Comparison of ENCODE assay signal across 11 cellular contexts in genomic region chr10:3477683-3478082, GRCh38.
DNase-seq lines count a peak whose midpoint lies in the region; ATAC-seq and TF ChIP-seq lines count a peak whose summit lies in the region.
"Had no signal": no experiment of that assay in that cellular context is flagged by ENCODE, and none has a peak within 500 bp of the region (broad histone marks: within the 10 kb centered on the region; RNA-seq: fewer than 3 reads in every experiment).

No MANE protein-coding gene starts in this region.

- H3K4me3 ChIP-seq in RWPE2 (ENCODE audit: severe bottlenecking) (no peak overlapping the region), trophoblast cell (ENCODE audit: low read depth, low read length) (no peak overlapping the region), dorsolateral prefrontal cortex (no peak overlapping the region)
- H3K4me3 ChIP-seq: cardiac muscle cell had no signal

- no peak overlapping the region for H3K27ac ChIP-seq in RWPE2 (ENCODE audit: poor library complexity, severe bottlenecking)
- no peak overlapping the region for H3K27ac ChIP-seq in trophoblast cell (ENCODE audit: low read depth, low read length)
- no peak overlapping the region for H3K27ac ChIP-seq in dorsolateral prefrontal cortex
- H3K27ac ChIP-seq: cardiac muscle cell had no signal

- peaks cover 5% of the 10 kb centered on the region for H3K79me1 ChIP-seq in trophoblast cell (ENCODE audit: low read length)

- no peak overlapping the region for H3K18ac ChIP-seq in trophoblast cell (ENCODE audit: low read length)

- no peak overlapping the region for H2BK5ac ChIP-seq in trophoblast cell (ENCODE audit: low read depth, low read length, poor library complexity)

- no peak overlapping the region for H3K23ac ChIP-seq in trophoblast cell (ENCODE audit: low read length)

- H2AK5ac ChIP-seq in trophoblast cell (ENCODE audit: low read length): no peak overlapping the region

- no peak overlapping the region for H3K14ac ChIP-seq in trophoblast cell (ENCODE audit: low read length)

- no peak overlapping the region for H2BK12ac ChIP-seq in trophoblast cell (ENCODE audit: low read length)

- intact Hi-C loops in cardiac septum (cut with DNase I) (no loop called here), dorsolateral prefrontal cortex (cut with DNase I) (no loop called here)

- H4K91ac ChIP-seq in trophoblast cell (ENCODE audit: low read depth, low read length): no peak overlapping the region

- no peak overlapping the region for H3K4me2 ChIP-seq in trophoblast cell (ENCODE audit: low read length)

- no peak overlapping the region for H4K12ac ChIP-seq in trophoblast cell (ENCODE audit: low read depth, low read length)

- peaks cover 19% of the 10 kb centered on the region for H3K4me1 ChIP-seq in RWPE2 (ENCODE audit: insufficient read depth, poor library complexity, severe bottlenecking)
- peaks cover 4 to 10% of the 10 kb centered on the region in 2 experiments for H3K4me1 ChIP-seq in trophoblast cell (ENCODE audit: control insufficient read depth in 1 of 2, insufficient read depth in 2 of 2, low read length in 2 of 2)

- no peaks in the 10 kb centered on the region for H3K36me3 ChIP-seq in RWPE2 (ENCODE audit: low read depth)
- no peaks in the 10 kb centered on the region for H3K36me3 ChIP-seq in trophoblast cell (ENCODE audit: control insufficient read depth in 1 of 2, insufficient read depth in 2 of 2, low read length in 2 of 2)
- H3K36me3 ChIP-seq: cardiac muscle cell had no signal

- no peak overlapping the region for H4K8ac ChIP-seq in trophoblast cell (ENCODE audit: low read depth, low read length)

- H3K79me2 ChIP-seq in trophoblast cell (ENCODE audit: control insufficient read depth, insufficient read depth, low read length, poor library complexity): no peaks in the 10 kb centered on the region

- WGBS in trophoblast cell (ENCODE audit: extremely low coverage, insufficient coverage, insufficient read length): no CpG with 5 or more reads among the region's 3 CpGs

- TF ChIP-seq CTCF in RWPE2 (IDR thresholded peaks at IDR 0.05; ENCODE audit: poor library complexity, severe bottlenecking) (no peak), dorsolateral prefrontal cortex (IDR thresholded peaks at IDR 0.05 in 54 of 56, conservative IDR thresholded peaks at IDR 0.05 in 2 of 56; ENCODE audit: low read depth in 1 of 56, partially characterized antibody in 56 of 56) (no peak)

- ATAC-seq in GM18858 (IDR thresholded peaks at IDR 0.05; ENCODE audit: unreplicated experiment): peak; percentile 69
- peak; percentile 60 for ATAC-seq in HG02571 (IDR thresholded peaks at IDR 0.05; ENCODE audit: unreplicated experiment)
- ATAC-seq in RWPE2 (ENCODE audit: low read depth): peak; percentile 73

- DNase-seq in RWPE2 (ENCODE audit: low spot score) (no peak), trophoblast cell (peak; percentile 73 to 95), cardiac septum (ENCODE audit: low spot score) (no peak), amygdala (lab: John Stamatoyannopoulos, UW) (no peak), dorsolateral prefrontal cortex (no peak), hepatic stellate cell (ENCODE audit: low spot score) (no peak)
- DNase-seq: KG1; stimulated activated CD4-positive, alpha-beta T cell treated with anti-CD3 and anti-CD28 coated beads, Interleukin-4, amount 100 ng/mL, for 1 hour had no signal

- no peak overlapping the region for H3K9ac ChIP-seq in trophoblast cell (ENCODE audit: low read length)

- no peak overlapping the region for H2BK120ac ChIP-seq in trophoblast cell (ENCODE audit: insufficient read depth, low read length, poor library complexity)

- H3K9me3 ChIP-seq in RWPE2 (ENCODE audit: severe bottlenecking) (no peaks in the 10 kb centered on the region), trophoblast cell (ENCODE audit: insufficient read depth, low read depth, low read length) (peaks cover 2% of the 10 kb centered on the region)

- no peak overlapping the region for H2AFZ ChIP-seq in trophoblast cell (ENCODE audit: insufficient read depth, low read length, poor library complexity)

- H3K4ac ChIP-seq in trophoblast cell (ENCODE audit: low read depth, low read length): no peak overlapping the region

- H3K27me3 ChIP-seq in RWPE2 (ENCODE audit: insufficient read depth, poor library complexity, severe bottlenecking) (no peaks in the 10 kb centered on the region), trophoblast cell (ENCODE audit: insufficient read depth, low read length) (no peaks in the 10 kb centered on the region), dorsolateral prefrontal cortex (no peaks in the 10 kb centered on the region)
- H3K27me3 ChIP-seq: cardiac muscle cell had no signal

Comparison
In these comparisons a context has a peak if more than half of its experiments do, and no peak if none do; other contexts are left out.
1. DNase-seq: peak in trophoblast cell (2 of 2); none in RWPE2 (single experiment), cardiac septum (single experiment), amygdala (0 of 56), dorsolateral prefrontal cortex (0 of 10) and hepatic stellate cell (single experiment).
2. Peak in every context shown above with its lines, with median percentiles within 50 percentile points of each other: ATAC-seq.